7 cellular contexts compared by ENCODE assay signal in the genomic region with DNA sequence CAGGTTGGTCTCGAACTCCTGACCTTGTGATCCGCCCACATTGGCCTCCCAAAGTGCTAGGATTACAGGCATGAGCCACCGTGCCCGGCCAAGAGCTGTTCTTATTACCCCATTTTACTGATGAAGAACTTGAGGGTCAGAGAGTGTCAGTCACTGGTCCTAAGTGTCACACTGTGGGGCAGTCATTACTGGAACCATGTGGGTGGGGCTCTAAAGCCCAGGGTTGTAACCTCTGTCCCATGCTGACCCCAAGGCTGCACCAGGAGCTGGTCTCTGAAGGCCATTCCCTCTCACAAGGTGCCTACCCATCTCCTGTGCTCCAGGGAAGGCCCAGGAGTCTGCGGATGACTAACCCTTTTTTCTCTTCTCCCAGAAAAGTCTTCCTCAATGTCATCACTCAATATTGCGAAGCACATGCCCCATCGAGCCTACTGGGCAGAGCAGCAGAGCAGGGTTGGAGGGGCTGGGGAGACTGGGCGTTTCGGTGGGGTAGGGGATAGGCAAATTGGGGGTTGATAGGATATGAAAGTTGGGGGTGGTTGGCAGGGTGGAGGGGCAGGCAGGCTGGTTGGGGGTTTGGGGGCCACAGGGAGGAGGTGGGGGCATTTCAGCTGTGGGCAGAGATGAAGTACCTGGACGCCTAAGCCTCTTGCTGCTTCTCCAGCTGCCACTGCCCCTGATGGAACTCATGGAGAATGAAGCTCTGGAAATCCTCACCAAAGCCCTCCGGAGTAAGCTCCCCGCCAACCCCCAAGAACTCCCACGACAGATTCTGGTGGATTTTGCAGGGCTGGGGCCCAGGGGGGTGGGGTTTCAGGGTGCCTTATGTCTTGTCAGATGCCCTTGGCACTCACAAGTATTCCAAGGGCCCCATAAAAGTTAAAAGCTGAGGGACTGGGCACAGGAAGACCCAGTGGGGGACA. TPM values are rescaled to one million over a fixed set of nuclear protein-coding genes. Genes with fewer than 3 reads are reported as not detected.
DNase-seq lines count a peak whose midpoint lies in the region; ATAC-seq, FAIRE-seq and TF ChIP-seq lines count a peak whose summit lies in the region.
"Had no signal": no experiment of that assay in that cellular context is flagged by ENCODE, and none has a peak within 500 bp of the region (broad histone marks: within the 10 kb centered on the region; RNA-seq: fewer than 3 reads in every experiment).

No MANE protein-coding gene starts in this region.

- peaks cover 32% of the 10 kb centered on the region for H3K4me1 ChIP-seq in OCI-LY7 (ENCODE audit: insufficient read depth, low read length, poor library complexity, severe bottlenecking)
- peaks cover 31% of the 10 kb centered on the region for H3K4me1 ChIP-seq in keratinocyte (ENCODE audit: control insufficient read depth, extremely low read depth, insufficient read depth, low read length)

- H3K9me1 ChIP-seq in keratinocyte (ENCODE audit: control insufficient read depth, extremely low read depth, insufficient read depth, low read length): no peaks in the 10 kb centered on the region

- H3K36me3 ChIP-seq in OCI-LY7 (ENCODE audit: insufficient read depth, low read length) (peaks cover 18% of the 10 kb centered on the region), keratinocyte (ENCODE audit: control insufficient read depth in 2 of 2, extremely low read depth in 1 of 2, insufficient read depth in 2 of 2, low read length in 2 of 2) (no peaks in the 10 kb centered on the region)

- H3K9me2 ChIP-seq in OCI-LY7 (ENCODE audit: insufficient read depth, low read length): no peaks in the 10 kb centered on the region

- no TSS peak for BruUV-seq in OCI-LY7 (replicated peaks; lab: Mats Ljungman, UMichigan)

- H3K27me3 ChIP-seq in keratinocyte (ENCODE audit: control insufficient read depth, extremely low read depth, insufficient read depth, low read length): peaks cover 23% of the 10 kb centered on the region

- no peak for ATAC-seq in GM21717 (IDR thresholded peaks at IDR 0.05; ENCODE audit: unreplicated experiment)
- no peak for ATAC-seq in HG03469 (IDR thresholded peaks at IDR 0.05; ENCODE audit: unreplicated experiment)

- CTCF ChIA-PET in OCI-LY7 (lab: Charles Lee; ENCODE audit: unreplicated experiment): interaction anchor here (0.5 to 1.9 kb wide), 6 partner anchors 14 to 98 kb away, joined by 3 to 14 read pairs (median 4); a partner anchor contains a TSS

- H3K79me2 ChIP-seq in OCI-LY7 (ENCODE audit: insufficient read depth, low read depth, low read length): peaks cover 21% of the 10 kb centered on the region
- H3K79me2 ChIP-seq in keratinocyte (ENCODE audit: control insufficient read depth, insufficient read depth, low read length): peaks cover 19% of the 10 kb centered on the region

- peak overlapping the region; percentile 95 for H3K4me2 ChIP-seq in OCI-LY7 (ENCODE audit: low read length)
- H3K4me2 ChIP-seq in keratinocyte (ENCODE audit: control insufficient read depth, extremely low read depth, insufficient read depth, low read depth, low read length): peak overlapping the region; percentile 92

- DNase-seq in OCI-LY7 (ENCODE audit: low spot score): no peak
- DNase-seq in keratinocyte (ENCODE audit: low read depth, low spot score): no peak
- DNase-seq in RCC 7860 (ENCODE audit: low spot score): no peak

- no peak overlapping the region for H3K9ac ChIP-seq in keratinocyte (ENCODE audit: control insufficient read depth, extremely low read depth, insufficient read depth, low read length)

- H2AFZ ChIP-seq in OCI-LY7 (ENCODE audit: low read length) (no peak overlapping the region), keratinocyte (ENCODE audit: control insufficient read depth, low read length) (no peak overlapping the region)

- no peak for TF ChIP-seq CTCF in C4-2B (conservative IDR thresholded peaks at IDR 0.05)
- no peak for TF ChIP-seq CTCF in OCI-LY7 (conservative IDR thresholded peaks at IDR 0.05; ENCODE audit: low read length)
- TF ChIP-seq CTCF in keratinocyte (optimal IDR thresholded peaks at IDR 0.05 in 1 of 3, IDR thresholded peaks at IDR 0.05 in 1 of 3, conservative IDR thresholded peaks at IDR 0.05 in 1 of 3; ENCODE audit: extremely low read depth in 1 of 3, insufficient read depth in 2 of 3, low read length in 3 of 3): no peak

- dilution Hi-C loops in keratinocyte (cut with MboI; ENCODE audit: extremely low pct_ligation_motif_present, low sequenced_read_pairs): no loop called here

- FAIRE-seq in keratinocyte (lab: Jason Lieb, UNC): no peak
- no peak for FAIRE-seq in RCC 7860 (lab: Jason Lieb, UNC)
- FAIRE-seq: islet of Langerhans had no signal

- H3K27ac ChIP-seq in C4-2B: peak overlapping the region; percentile 89; the same call in 1 of the 2 replicates
- peak overlapping the region; percentile 96 for H3K27ac ChIP-seq in OCI-LY7 (ENCODE audit: low read depth, low read length, poor library complexity, severe bottlenecking)
- no peak overlapping the region for H3K27ac ChIP-seq in keratinocyte (ENCODE audit: control insufficient read depth, insufficient read depth, low read length)

- no peaks in the 10 kb centered on the region for H4K20me1 ChIP-seq in OCI-LY7 (ENCODE audit: insufficient read depth, low read length)
- H4K20me1 ChIP-seq in keratinocyte (ENCODE audit: control insufficient read depth, extremely low read depth, insufficient read depth, low read length): no peaks in the 10 kb centered on the region

- POLR2A ChIA-PET in OCI-LY7 (lab: Charles Lee): interaction anchor here (1.0 to 2.5 kb wide), 3 partner anchors 15 to 98 kb away, joined by 3 to 11 read pairs (median 3); a partner anchor contains a TSS

- H3K4me3 ChIP-seq in OCI-LY7 (ENCODE audit: low read depth, low read length, poor library complexity, severe bottlenecking) (peak overlapping the region; percentile 81), keratinocyte (ENCODE audit: control insufficient read depth in 2 of 3, extremely low read depth in 1 of 3, insufficient read depth in 2 of 3, low read depth in 1 of 3, low read length in 3 of 3) (no peak overlapping the region)

- intact Hi-C loops in OCI-LY7 (cut with micrococcal nuclease; ENCODE audit: unreplicated experiment): loop anchor here (1.0 to 10.0 kb wide), 6 partner anchors 18 to 329 kb away; a partner anchor contains a TSS

- no peaks in the 10 kb centered on the region for H3K9me3 ChIP-seq in OCI-LY7 (ENCODE audit: low read length)
- H3K9me3 ChIP-seq in keratinocyte (ENCODE audit: control insufficient read depth, low read depth, low read length): no peaks in the 10 kb centered on the region

RNA-seq across cellular contexts. Expression of a gene that starts 2.0 kb away (rescaled TPM):
- total RNA-seq in OCI-LY7 (2014; rRNA removed; shearing (Covaris generic)): 28.6 and 42.3 TPM in 2 replicates
- total RNA-seq in OCI-LY7 (2022): 44.9 and 57.8 TPM in 2 replicates
- polyA plus RNA-seq in keratinocyte: 20.8 to 33.9 TPM (median 25.9 TPM) in 3 replicates
- 6.2 TPM for polyA plus RNA-seq in keratinocyte (2011; ENCODE audit: low read depth)
- 13.5 and 32.9 TPM in 2 replicates for polyA plus RNA-seq in keratinocyte (2011; cell fraction: cytosol; rRNA removed)
- 26.2 and 37.4 TPM in 2 replicates for polyA plus RNA-seq in keratinocyte (2011; cell fraction: nucleus; rRNA removed)
- polyA plus RNA-seq in keratinocyte (2012; ENCODE audit: low replicate concordance): 31.4 and 31.7 TPM in 2 replicates
- polyA minus RNA-seq in keratinocyte: 9.4 to 20.5 TPM (median 17.5 TPM) in 3 replicates
- 58.5 TPM for polyA minus RNA-seq in keratinocyte (2011; cell fraction: cytosol; rRNA and poly(A)+ RNA removed)
- 18.3 and 22.3 TPM in 2 replicates for polyA minus RNA-seq in keratinocyte (2011; cell fraction: nucleus; rRNA and poly(A)+ RNA removed)

RNA-seq across cellular contexts. Expression of a gene that starts 3.2 kb away (rescaled TPM):
- 0.38 and 3.2 TPM in 2 replicates for total RNA-seq in OCI-LY7 (2014; rRNA removed; shearing (Covaris generic))
- 1.4 TPM in 1 of 2 replicates, not detected in the other for total RNA-seq in OCI-LY7 (2022)
- 0.17 to 0.29 TPM (median 0.19 TPM) in 3 replicates for polyA plus RNA-seq in keratinocyte
- not detected for polyA plus RNA-seq in keratinocyte (2011; ENCODE audit: low read depth)
- polyA plus RNA-seq in keratinocyte (2011; cell fraction: cytosol; rRNA removed): 0.15 and 0.23 TPM in 2 replicates
- polyA plus RNA-seq in keratinocyte (2011; cell fraction: nucleus; rRNA removed): not detected in 2 replicates
- 0.28 TPM in 1 of 2 replicates, not detected in the other for polyA plus RNA-seq in keratinocyte (2012; ENCODE audit: low replicate concordance)
- not detected in 3 replicates for polyA minus RNA-seq in keratinocyte
- not detected for polyA minus RNA-seq in keratinocyte (2011; cell fraction: cytosol; rRNA and poly(A)+ RNA removed)
- not detected in 2 replicates for polyA minus RNA-seq in keratinocyte (2011; cell fraction: nucleus; rRNA and poly(A)+ RNA removed)

RNA-seq across cellular contexts. Expression of a gene that starts 12.3 kb away (rescaled TPM):
- 0.95 TPM in 1 of 2 replicates, not detected in the other for total RNA-seq in OCI-LY7 (2014; rRNA removed; shearing (Covaris generic))
- total RNA-seq in OCI-LY7 (2022): 0.80 and 0.92 TPM in 2 replicates
- polyA plus RNA-seq in keratinocyte: not detected in 3 replicates
- polyA plus RNA-seq in keratinocyte (2011; ENCODE audit: low read depth): not detected
- polyA plus RNA-seq in keratinocyte (2011; cell fraction: cytosol; rRNA removed): not detected in 2 replicates
- not detected in 2 replicates for polyA plus RNA-seq in keratinocyte (2011; cell fraction: nucleus; rRNA removed)
- not detected in 2 replicates for polyA plus RNA-seq in keratinocyte (2012; ENCODE audit: low replicate concordance)
- polyA minus RNA-seq in keratinocyte: not detected in 3 replicates
- polyA minus RNA-seq in keratinocyte (2011; cell fraction: cytosol; rRNA and poly(A)+ RNA removed): not detected
- not detected in 2 replicates for polyA minus RNA-seq in keratinocyte (2011; cell fraction: nucleus; rRNA and poly(A)+ RNA removed)

RNA-seq across cellular contexts. Expression of a gene that starts 14.0 kb away (rescaled TPM):
- 322 and 414 TPM in 2 replicates for total RNA-seq in OCI-LY7 (2014; rRNA removed; shearing (Covaris generic))
- total RNA-seq in OCI-LY7 (2022): 198 and 205 TPM in 2 replicates
- 238 to 408 TPM (median 297 TPM) in 3 replicates for polyA plus RNA-seq in keratinocyte
- 46.0 TPM for polyA plus RNA-seq in keratinocyte (2011; ENCODE audit: low read depth)
- 221 and 340 TPM in 2 replicates for polyA plus RNA-seq in keratinocyte (2011; cell fraction: cytosol; rRNA removed)
- 140 and 145 TPM in 2 replicates for polyA plus RNA-seq in keratinocyte (2011; cell fraction: nucleus; rRNA removed)
- 333 and 344 TPM in 2 replicates for polyA plus RNA-seq in keratinocyte (2012; ENCODE audit: low replicate concordance)
- polyA minus RNA-seq in keratinocyte: 54.1 to 102 TPM (median 58.6 TPM) in 3 replicates
- 173 TPM for polyA minus RNA-seq in keratinocyte (2011; cell fraction: cytosol; rRNA and poly(A)+ RNA removed)
- 23.8 and 26.3 TPM in 2 replicates for polyA minus RNA-seq in keratinocyte (2011; cell fraction: nucleus; rRNA and poly(A)+ RNA removed)

RNA-seq across cellular contexts. Expression of a gene that starts 14.6 kb away (rescaled TPM):
- 177 and 200 TPM in 2 replicates for total RNA-seq in OCI-LY7 (2014; rRNA removed; shearing (Covaris generic))
- 168 and 217 TPM in 2 replicates for total RNA-seq in OCI-LY7 (2022)
- 590 to 817 TPM (median 591 TPM) in 3 replicates for polyA plus RNA-seq in keratinocyte
- polyA plus RNA-seq in keratinocyte (2011; ENCODE audit: low read depth): 124 TPM
- polyA plus RNA-seq in keratinocyte (2011; cell fraction: cytosol; rRNA removed): 440 and 697 TPM in 2 replicates
- polyA plus RNA-seq in keratinocyte (2011; cell fraction: nucleus; rRNA removed): 319 and 355 TPM in 2 replicates
- 463 and 515 TPM in 2 replicates for polyA plus RNA-seq in keratinocyte (2012; ENCODE audit: low replicate concordance)
- 146 to 217 TPM (median 180 TPM) in 3 replicates for polyA minus RNA-seq in keratinocyte
- 299 TPM for polyA minus RNA-seq in keratinocyte (2011; cell fraction: cytosol; rRNA and poly(A)+ RNA removed)
- polyA minus RNA-seq in keratinocyte (2011; cell fraction: nucleus; rRNA and poly(A)+ RNA removed): 43.8 and 51.7 TPM in 2 replicates
